In the genomic region with DNA sequence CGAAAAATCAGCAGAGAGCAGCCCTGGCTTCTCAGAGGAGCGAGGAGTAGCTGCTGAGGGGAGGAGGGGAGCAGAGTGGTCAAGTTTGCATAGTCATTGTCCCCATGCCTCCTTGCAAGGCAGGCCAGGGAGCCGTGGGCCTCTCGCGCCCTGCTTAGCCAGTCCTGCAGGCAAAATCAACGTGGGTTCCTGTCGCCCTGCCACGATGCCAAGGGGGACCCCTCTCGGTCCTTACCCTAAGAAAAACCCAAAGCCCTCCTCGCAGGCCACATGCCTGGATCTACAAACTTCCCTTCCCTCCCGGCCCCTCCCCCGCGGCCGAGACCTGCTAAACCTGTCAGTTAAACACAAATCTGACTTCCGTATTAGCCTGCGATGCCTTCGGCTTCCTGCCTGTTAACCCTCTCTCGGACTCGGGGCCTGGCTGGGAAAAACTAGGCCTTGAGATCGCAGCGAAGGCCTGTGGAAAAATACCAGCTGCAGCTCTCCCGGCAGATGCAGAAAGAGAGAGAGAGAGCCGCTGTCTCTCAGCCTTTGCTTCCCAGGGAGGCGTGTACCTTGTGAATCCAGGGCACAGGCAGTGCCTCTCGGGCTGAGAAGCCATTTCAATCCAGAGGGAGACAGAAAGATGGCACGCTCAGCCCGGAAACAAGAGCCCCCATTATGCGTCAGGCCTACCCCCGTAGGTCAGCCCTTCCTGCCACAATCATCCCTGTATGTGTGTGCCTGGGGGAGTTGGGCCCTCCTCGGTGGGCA, we compare ENCODE assay signal across 1 cellular context.
A peak's percentile ranks its signal among the peaks of the same experiment; 100 is the strongest.
TF ChIP-seq lines count a peak whose summit lies in the region.

No MANE protein-coding gene starts in this region.

TF ChIP-seq in IMR-90, 13 proteins besides CTCF, POLR2A, EP300 and RAD21 (continued from another document):
- TF ChIP-seq, protein P1, sequence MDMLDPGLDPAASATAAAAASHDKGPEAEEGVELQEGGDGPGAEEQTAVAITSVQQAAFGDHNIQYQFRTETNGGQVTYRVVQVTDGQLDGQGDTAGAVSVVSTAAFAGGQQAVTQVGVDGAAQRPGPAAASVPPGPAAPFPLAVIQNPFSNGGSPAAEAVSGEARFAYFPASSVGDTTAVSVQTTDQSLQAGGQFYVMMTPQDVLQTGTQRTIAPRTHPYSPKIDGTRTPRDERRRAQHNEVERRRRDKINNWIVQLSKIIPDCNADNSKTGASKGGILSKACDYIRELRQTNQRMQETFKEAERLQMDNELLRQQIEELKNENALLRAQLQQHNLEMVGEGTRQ (IDR thresholded peaks at IDR 0.05; ENCODE audit: low read depth, low read length): no peak
- TF ChIP-seq NFE2L2 (IDR thresholded peaks at IDR 0.05; ENCODE audit: low read depth, low read length) (peak; percentile 75), CHD1 (IDR thresholded peaks at IDR 0.05; ENCODE audit: low read depth, low read length) (no peak), MAFK (IDR thresholded peaks at IDR 0.05; ENCODE audit: low read depth, low read length) (no peak), BHLHE40 (IDR thresholded peaks at IDR 0.05; ENCODE audit: low read depth, low read length) (peak; percentile 12; the same call in 1 of the 2 replicates), RCOR1 (IDR thresholded peaks at IDR 0.05; ENCODE audit: insufficient replicate concordance, low read length) (no peak), MAZ (IDR thresholded peaks at IDR 0.05; ENCODE audit: borderline replicate concordance, low read depth, low read length) (peak; percentile 55), FOS (IDR thresholded peaks at IDR 0.05; ENCODE audit: low read depth, low read length) (0 out of 2 replicates have a peak, but pooled peaks have one; percentile 20), SMC3 (IDR thresholded peaks at IDR 0.05; ENCODE audit: low read depth, low read length) (peak; percentile 26), RFX5 (IDR thresholded peaks at IDR 0.05; ENCODE audit: low read depth, low read length) (no peak)
- TF ChIP-seq, protein P2, sequence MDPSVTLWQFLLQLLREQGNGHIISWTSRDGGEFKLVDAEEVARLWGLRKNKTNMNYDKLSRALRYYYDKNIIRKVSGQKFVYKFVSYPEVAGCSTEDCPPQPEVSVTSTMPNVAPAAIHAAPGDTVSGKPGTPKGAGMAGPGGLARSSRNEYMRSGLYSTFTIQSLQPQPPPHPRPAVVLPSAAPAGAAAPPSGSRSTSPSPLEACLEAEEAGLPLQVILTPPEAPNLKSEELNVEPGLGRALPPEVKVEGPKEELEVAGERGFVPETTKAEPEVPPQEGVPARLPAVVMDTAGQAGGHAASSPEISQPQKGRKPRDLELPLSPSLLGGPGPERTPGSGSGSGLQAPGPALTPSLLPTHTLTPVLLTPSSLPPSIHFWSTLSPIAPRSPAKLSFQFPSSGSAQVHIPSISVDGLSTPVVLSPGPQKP (IDR thresholded peaks at IDR 0.05; ENCODE audit: borderline replicate concordance, low read depth, low read length): no peak
